In the genomic region with DNA sequence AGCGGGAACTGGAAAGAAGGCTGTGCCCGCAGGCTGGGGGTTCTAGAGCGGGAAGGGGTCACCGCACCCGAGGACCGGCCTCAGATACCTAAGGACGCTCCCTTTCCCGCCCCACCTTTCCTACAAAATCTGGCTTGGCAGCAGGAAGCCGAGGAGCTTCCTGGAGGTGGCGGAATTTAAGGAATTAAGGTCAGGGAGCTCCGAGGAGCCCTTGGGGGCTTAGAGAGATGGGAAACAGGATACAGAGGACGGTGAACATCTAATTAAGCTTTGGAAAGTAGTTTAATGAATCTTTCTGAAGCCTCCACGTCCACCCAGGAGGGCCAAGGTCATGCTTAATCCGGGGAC, we compare ENCODE assay signal across 8 cellular contexts. TPM values are rescaled to one million over a fixed set of nuclear protein-coding genes. Genes with fewer than 3 reads are reported as not detected.
DNase-seq lines count a peak whose midpoint lies in the region; ATAC-seq and TF ChIP-seq lines count a peak whose summit lies in the region.

No MANE protein-coding gene starts in this region.

- POLR2A ChIA-PET in SK-N-SH (lab: Yijun Ruan, JAX), result interaction anchor here (1.1 to 1.8 kb wide), 2 partner anchors 40 to 170 kb away, joined by 4 to 6 read pairs; partner anchors contain the start of gene RPS17

- no peak for TF ChIP-seq RAD21 in SK-N-SH (IDR thresholded peaks at IDR 0.05; ENCODE audit: low read length)

- TF ChIP-seq EP300 in SK-N-SH (IDR thresholded peaks at IDR 0.05; ENCODE audit: borderline replicate concordance in 1 of 2, low read depth in 1 of 2, low read length in 1 of 2), result no peak

- H3K9ac ChIP-seq in SK-N-SH (no peak overlapping the region), smooth muscle cell (ENCODE audit: low read depth) (no peak overlapping the region)

- H3K9me3 Mint-ChIP-seq in activated T-helper 1 cell treated with anti-CD3 and anti-CD28 coated beads, Interleukin-12 subunit alpha, Interleukin-12 subunit beta, Interleukin-2, Interleukin-4 antibody, amounts not matched to agents 30 ng/mL and 10 ng/mL and 1 ng/mL, durations not matched to agents 14 hours and 24 hours and 36 hours, result no peaks in the 10 kb centered on the region

- ATAC-seq in SK-N-SH treated with all-trans-retinoic acid at 6 μM for 48 hours, result no peak

- H2AFZ ChIP-seq in SK-N-SH (ENCODE audit: low read depth) (peak overlapping the region; percentile 91; the same call in 1 of the 2 replicates), smooth muscle cell (ENCODE audit: low read depth) (peak overlapping the region; percentile 75)

- H3K27me3 ChIP-seq in SK-N-SH (ENCODE audit: insufficient read depth) (no peaks in the 10 kb centered on the region), smooth muscle cell (ENCODE audit: low read depth) (no peaks in the 10 kb centered on the region)

- no peaks in the 10 kb centered on the region for H3F3A ChIP-seq in SK-N-SH (replicated peaks; ENCODE audit: insufficient read depth)
- peaks cover 4% of the 10 kb centered on the region for H3F3A ChIP-seq in smooth muscle cell (ENCODE audit: low read depth)

- H3K36me3 Mint-ChIP-seq in activated T-helper 1 cell treated with anti-CD3 and anti-CD28 coated beads, Interleukin-12 subunit alpha, Interleukin-12 subunit beta, Interleukin-2, Interleukin-4 antibody, amounts not matched to agents 30 ng/mL and 10 ng/mL and 1 ng/mL, durations not matched to agents 14 hours and 24 hours and 36 hours (ENCODE audit: low read depth), result no peaks in the 10 kb centered on the region

- H3K4me2 ChIP-seq in SK-N-SH (peak overlapping the region; percentile 99), smooth muscle cell (peak overlapping the region; percentile 89)

- TF ChIP-seq CTCF in SK-N-SH (IDR thresholded peaks at IDR 0.05) (no peak), smooth muscle cell (IDR thresholded peaks at IDR 0.05; ENCODE audit: borderline replicate concordance, insufficient read depth, poor library complexity, severe bottlenecking) (no peak)

- H3K27ac ChIP-seq in SK-N-SH (ENCODE audit: low read depth in 2 of 2, low read length in 1 of 2), result peak overlapping the region in 1 of 2 experiments; percentile 75; a peak in 1 of 4 replicates
- no peak overlapping the region for H3K27ac ChIP-seq in smooth muscle cell (ENCODE audit: low read depth)

- DNase-seq in SK-N-SH (no peak), smooth muscle cell (lab: John Stamatoyannopoulos, UW; ENCODE audit: unreplicated experiment) (no peak), posterior vena cava (ENCODE audit: low spot score) (no peak), HUDEP-2 (lab: John Stamatoyannopoulos, UW; ENCODE audit: unreplicated experiment in 76 of 76) (no peak), G401 (ENCODE audit: low spot score) (no peak)
- DNase-seq in activated T-helper 1 cell treated with anti-CD3 and anti-CD28 coated beads, Interleukin-12 subunit alpha, Interleukin-12 subunit beta, Interleukin-2, Interleukin-4 antibody, amounts not matched to agents 30 ng/mL and 10 ng/mL and 1 ng/mL, durations not matched to agents 14 hours and 24 hours and 36 hours (ENCODE audit: low spot score), result no peak

- H3K4me1 ChIP-seq in SK-N-SH (ENCODE audit: control insufficient read depth in 1 of 2, insufficient read depth in 2 of 2, low read depth in 1 of 2, low read length in 1 of 2) (peaks cover 0 to 19% of the 10 kb centered on the region in 2 experiments; a peak in 1 of 4 replicates), smooth muscle cell (ENCODE audit: low read depth) (no peaks in the 10 kb centered on the region)

- H3K4me3 ChIP-seq in SK-N-SH (ENCODE audit: low read depth in 2 of 2, low read length in 1 of 2), result peak overlapping the region; percentile 78 to 84
- H3K4me3 ChIP-seq in iPS-18c (ENCODE audit: insufficient read depth, low read depth, low read length), result peak overlapping the region; percentile 87
- peak overlapping the region; percentile 70 for H3K4me3 ChIP-seq in smooth muscle cell

- no peaks in the 10 kb centered on the region for H3K4me1 Mint-ChIP-seq in activated T-helper 1 cell treated with anti-CD3 and anti-CD28 coated beads, Interleukin-12 subunit alpha, Interleukin-12 subunit beta, Interleukin-2, Interleukin-4 antibody, amounts not matched to agents 30 ng/mL and 10 ng/mL and 1 ng/mL, durations not matched to agents 14 hours and 24 hours and 36 hours (ENCODE audit: low read depth)

- peaks cover 6% of the 10 kb centered on the region for H3K27me3 Mint-ChIP-seq in activated T-helper 1 cell treated with anti-CD3 and anti-CD28 coated beads, Interleukin-12 subunit alpha, Interleukin-12 subunit beta, Interleukin-2, Interleukin-4 antibody, amounts not matched to agents 30 ng/mL and 10 ng/mL and 1 ng/mL, durations not matched to agents 14 hours and 24 hours and 36 hours (ENCODE audit: insufficient read depth)

- H3K9me3 ChIP-seq in SK-N-SH (no peaks in the 10 kb centered on the region), iPS-18c (ENCODE audit: control insufficient read depth, insufficient read depth, low read length) (no peaks in the 10 kb centered on the region), smooth muscle cell (replicated peaks; ENCODE audit: low read depth) (no peaks in the 10 kb centered on the region)

- H3K79me2 ChIP-seq in SK-N-SH (ENCODE audit: insufficient read depth) (no peaks in the 10 kb centered on the region), smooth muscle cell (ENCODE audit: low read depth) (no peaks in the 10 kb centered on the region)

- H3K36me3 ChIP-seq in SK-N-SH (replicated peaks in 1 of 2; ENCODE audit: control insufficient read depth in 1 of 2, insufficient read depth in 2 of 2, low read length in 1 of 2), result no peaks in the 10 kb centered on the region
- H3K36me3 ChIP-seq in smooth muscle cell (ENCODE audit: low read depth), result no peaks in the 10 kb centered on the region

- CTCF ChIA-PET in SK-N-SH (lab: Yijun Ruan, JAX), result interaction anchor here (1.5 to 2.3 kb wide), 3 partner anchors 170 to 301 kb away, joined by 4 to 8 read pairs (median 8); partner anchors contain the start of genes C15orf40 and RPS17

- H3K27ac Mint-ChIP-seq in activated T-helper 1 cell treated with anti-CD3 and anti-CD28 coated beads, Interleukin-12 subunit alpha, Interleukin-12 subunit beta, Interleukin-2, Interleukin-4 antibody, amounts not matched to agents 30 ng/mL and 10 ng/mL and 1 ng/mL, durations not matched to agents 14 hours and 24 hours and 36 hours, result no peak overlapping the region

- H3K4me3 Mint-ChIP-seq in activated T-helper 1 cell treated with anti-CD3 and anti-CD28 coated beads, Interleukin-12 subunit alpha, Interleukin-12 subunit beta, Interleukin-2, Interleukin-4 antibody, amounts not matched to agents 30 ng/mL and 10 ng/mL and 1 ng/mL, durations not matched to agents 14 hours and 24 hours and 36 hours, result peak overlapping the region; percentile 13

- 28% methylated on average over 11 of the region's 14 CpGs for WGBS in SK-N-SH (ENCODE audit: low lambda C conversion rate)
- 13% methylated on average over 14 of the region's 14 CpGs for WGBS in smooth muscle cell (ENCODE audit: low lambda C conversion rate)

- H3K9me2 ChIP-seq in SK-N-SH, result no peaks in the 10 kb centered on the region

- no peaks in the 10 kb centered on the region for H4K20me1 ChIP-seq in SK-N-SH (ENCODE audit: insufficient read depth)
- no peaks in the 10 kb centered on the region for H4K20me1 ChIP-seq in smooth muscle cell (ENCODE audit: low read depth)

- in situ Hi-C loops in G401 (cut with HindIII; ENCODE audit: low sequenced_read_pairs), result no loop called here

- intact Hi-C loops in activated T-helper 1 cell treated with anti-CD3 and anti-CD28 coated beads, Interleukin-12 subunit alpha, Interleukin-12 subunit beta, Interleukin-2, Interleukin-4 antibody, amounts not matched to agents 30 ng/mL and 10 ng/mL and 1 ng/mL, durations not matched to agents 14 hours and 24 hours and 36 hours (cut with micrococcal nuclease), result no loop called here
- intact Hi-C loops in posterior vena cava (cut with DNase I), result no loop called here

TF ChIP-seq in SK-N-SH, 30 proteins besides CTCF, POLR2A, EP300 and RAD21 (continues in another document):
- TF ChIP-seq RXRA (IDR thresholded peaks at IDR 0.05; ENCODE audit: borderline replicate concordance, low read depth) (no peak), SIN3A (IDR thresholded peaks at IDR 0.05; ENCODE audit: borderline replicate concordance, low read depth, low read length) (no peak), MEF2A (IDR thresholded peaks at IDR 0.05; ENCODE audit: borderline replicate concordance, low read depth) (no peak), NFIC (IDR thresholded peaks at IDR 0.05; ENCODE audit: borderline replicate concordance) (no peak), JUND (IDR thresholded peaks at IDR 0.05) (no peak)

TF ChIP-seq in SK-N-SH treated with all-trans-retinoic acid at 6 μM for 48 hours, 23 proteins besides CTCF, POLR2A, EP300 and RAD21 (continues in another document):
- TF ChIP-seq OSR1 (CRISPR knock-in tag; IDR thresholded peaks at IDR 0.05) (no peak), BACH2 (CRISPR knock-in tag; IDR thresholded peaks at IDR 0.05; ENCODE audit: borderline replicate concordance) (no peak), SNAI2 (CRISPR knock-in tag; IDR thresholded peaks at IDR 0.05) (no peak), CREB5 (CRISPR knock-in tag; IDR thresholded peaks at IDR 0.05; ENCODE audit: low read depth) (no peak), CSDC2 (CRISPR knock-in tag; IDR thresholded peaks at IDR 0.05) (no peak), ZNF70 (CRISPR knock-in tag; IDR thresholded peaks at IDR 0.05) (no peak), ZNF565 (CRISPR knock-in tag; conservative IDR thresholded peaks at IDR 0.05; ENCODE audit: low read depth) (no peak), PPARA (CRISPR knock-in tag; IDR thresholded peaks at IDR 0.05; ENCODE audit: borderline replicate concordance) (no peak)

RNA-seq across cellular contexts. Expression of gene AP3B2, which starts 0.5 kb away (rescaled TPM):
- polyA plus RNA-seq in SK-N-SH (2012; rRNA removed) (0.77 and 1.8 TPM in 2 replicates), smooth muscle cell (0.66 and 1.9 TPM in 2 replicates)
- polyA plus RNA-seq in SK-N-SH (2012; cell fraction: cytosol; rRNA removed), result 1.7 and 2.0 TPM in 2 replicates
- 8.2 and 12.4 TPM in 2 replicates for polyA plus RNA-seq in SK-N-SH (2012; cell fraction: nucleus; rRNA removed)
- total RNA-seq in activated T-helper 1 cell treated with anti-CD3 and anti-CD28 coated beads, Interleukin-12 subunit alpha, Interleukin-12 subunit beta, Interleukin-2, Interleukin-4 antibody, amounts not matched to agents 30 ng/mL and 10 ng/mL and 1 ng/mL, durations not matched to agents 14 hours and 24 hours and 36 hours, result 0.21 TPM in 1 of 2 replicates, not detected in the other
- total RNA-seq in smooth muscle cell (1.0 and 1.6 TPM in 2 replicates), posterior vena cava (1 to 10 TPM in 1 of 2 donors, under 1 TPM in 1; 0.86 to 1.4 TPM)
- total RNA-seq in G401 (2014; rRNA removed; shearing (Covaris generic)), result 3.1 and 5.3 TPM in 2 replicates
